21 cellular contexts compared by ENCODE assay signal in the genomic region with DNA sequence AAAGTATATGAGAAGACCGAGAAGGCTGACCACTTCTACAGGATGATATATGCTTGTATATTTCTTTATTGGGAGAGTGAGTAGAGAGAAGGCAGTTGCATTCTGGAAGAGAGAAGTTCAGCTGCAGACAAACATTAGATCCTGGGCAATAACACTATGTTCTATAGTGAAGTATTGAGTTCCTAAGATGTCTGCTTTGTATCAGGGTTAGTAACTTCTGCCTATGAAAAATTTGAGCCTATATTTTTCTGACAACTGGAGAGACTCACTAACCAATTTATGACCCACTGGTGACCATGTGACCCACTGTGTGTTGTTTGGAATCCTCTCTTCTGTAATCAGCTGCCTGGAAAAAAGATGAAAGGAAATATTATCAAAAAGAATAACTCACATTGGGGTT. TPM values are rescaled to one million over a fixed set of nuclear protein-coding genes. Genes with fewer than 3 reads are reported as not detected.
A peak's percentile ranks its signal among the peaks of the same experiment; 100 is the strongest.
DNase-seq lines count a peak whose midpoint lies in the region; ATAC-seq and TF ChIP-seq lines count a peak whose summit lies in the region.
"Had no signal": no experiment of that assay in that cellular context is flagged by ENCODE, and none has a peak within 500 bp of the region (broad histone marks: within the 10 kb centered on the region; RNA-seq: fewer than 3 reads in every experiment).

No MANE protein-coding gene starts in this region.

- TF ChIP-seq CTCF in GM23338 (conservative IDR thresholded peaks at IDR 0.05; ENCODE audit: low read depth in 2 of 2) (no peak), fibroblast of villous mesenchyme (IDR thresholded peaks at IDR 0.05; ENCODE audit: insufficient read depth, low read depth, low read length) (no peak), nephron (IDR thresholded peaks at IDR 0.05; ENCODE audit: unreplicated experiment in 3 of 3) (no peak)

- no peaks in the 10 kb centered on the region for H3K9me3 ChIP-seq in T-helper 17 cell (ENCODE audit: control insufficient read depth, low read length, poor library complexity, severe bottlenecking)
- H3K9me3 ChIP-seq: A549, Caco-2 had no signal

- DNase-seq in GM23338 (ENCODE audit: low spot score) (no peak), T-helper 17 cell (no peak), fibroblast of villous mesenchyme (ENCODE audit: low read depth) (peak; percentile 39), GM03348 (ENCODE audit: low spot score) (no peak), NCI-H526 (lab: John Stamatoyannopoulos, UW) (no peak)
- no peak for DNase-seq in activated CD8-positive, alpha-beta memory T cell treated with anti-CD3 and anti-CD28 coated beads for 24 hours
- DNase-seq: AML-193; Caco-2; CD4-positive, alpha-beta T cell; GDM1; GM23248; HFFc6 had no signal

- H3K36me3 ChIP-seq in GM23338 (ENCODE audit: insufficient read depth) = no peaks in the 10 kb centered on the region

- H3K27me3 Mint-ChIP-seq in GM23338 (ENCODE audit: insufficient read depth, low read depth, poor library complexity) (no peaks in the 10 kb centered on the region), T-helper 17 cell (no peaks in the 10 kb centered on the region), nephron (ENCODE audit: low read depth) (peaks cover 4% of the 10 kb centered on the region)
- H3K27me3 Mint-ChIP-seq: CD4-positive, alpha-beta T cell; IgD-negative memory B cell had no signal

- no peak overlapping the region for H3K4me3 Mint-ChIP-seq in GM23338
- no peak overlapping the region for H3K4me3 Mint-ChIP-seq in T-helper 17 cell
- no peak overlapping the region for H3K4me3 Mint-ChIP-seq in nephron
- H3K4me3 Mint-ChIP-seq: CD4-positive, alpha-beta T cell; HFFc6; IgD-negative memory B cell had no signal

- H3K4me1 Mint-ChIP-seq in GM23338 = peaks cover 26% of the 10 kb centered on the region
- H3K4me1 Mint-ChIP-seq in T-helper 17 cell = peaks cover 15% of the 10 kb centered on the region
- no peaks in the 10 kb centered on the region for H3K4me1 Mint-ChIP-seq in nephron
- H3K4me1 Mint-ChIP-seq: IgD-negative memory B cell had no signal

- H3K27me3 ChIP-seq in GM23338 (ENCODE audit: insufficient read depth) = no peaks in the 10 kb centered on the region

- peaks cover 31% of the 10 kb centered on the region for H3K4me1 ChIP-seq in GM23338 (ENCODE audit: insufficient read depth)
- H3K4me1 ChIP-seq: A549, Caco-2 had no signal

- H2AFZ ChIP-seq in GM23338 = no peak overlapping the region
- H2AFZ ChIP-seq: GM23248 had no signal

- peak overlapping the region; percentile 29; the same call in 1 of the 2 replicates for H3K4me2 ChIP-seq in GM23338
- H3K4me2 ChIP-seq: A549 had no signal

- no peak overlapping the region for H3K27ac ChIP-seq in GM23338 (ENCODE audit: low read depth)
- H3K27ac ChIP-seq: 22Rv1, A549, C4-2B, GM23248 had no signal

- H3F3A ChIP-seq in GM23338 (replicated peaks; ENCODE audit: low read depth) = no peaks in the 10 kb centered on the region

- H3K79me2 ChIP-seq in GM23338 (replicated peaks; ENCODE audit: insufficient read depth) = no peaks in the 10 kb centered on the region

- H3K9me2 ChIP-seq in GM23338 (ENCODE audit: insufficient read depth) = no peaks in the 10 kb centered on the region; the same call in 1 of the 2 replicates

- H3K27ac Mint-ChIP-seq in GM23338 (0 out of 2 replicates have a peak overlapping the region, but pooled peaks have one; percentile 0), T-helper 17 cell (peak overlapping the region; percentile 32), nephron (peak overlapping the region; percentile 20 to 51 (median 40))
- H3K27ac Mint-ChIP-seq: CD4-positive, alpha-beta T cell; HFFc6; IgD-negative memory B cell had no signal

- H3K36me3 Mint-ChIP-seq in GM23338 (ENCODE audit: low read depth) = no peaks in the 10 kb centered on the region
- H3K36me3 Mint-ChIP-seq in T-helper 17 cell (ENCODE audit: low read depth) = peaks cover 17% of the 10 kb centered on the region
- H3K36me3 Mint-ChIP-seq in nephron (ENCODE audit: low read depth) = peaks cover 3% of the 10 kb centered on the region

- ATAC-seq in GM23338 = no peak
- no peak for ATAC-seq in T-helper 17 cell
- no peak for ATAC-seq in GM18907 (IDR thresholded peaks at IDR 0.05; ENCODE audit: unreplicated experiment)
- ATAC-seq: A549, GM12878, HCT116, HepG2 had no signal

- H3K4me3 ChIP-seq in GM23338 = no peak overlapping the region
- no peak overlapping the region for H3K4me3 ChIP-seq in fibroblast of villous mesenchyme (ENCODE audit: low read depth, low read length)
- H3K4me3 ChIP-seq: A549, GM12878, GM23248 had no signal

- no peaks in the 10 kb centered on the region for H4K20me1 ChIP-seq in GM23338 (replicated peaks; ENCODE audit: insufficient read depth)

- no peaks in the 10 kb centered on the region for H3K9me3 Mint-ChIP-seq in GM23338
- no peaks in the 10 kb centered on the region for H3K9me3 Mint-ChIP-seq in nephron
- H3K9me3 Mint-ChIP-seq: CD4-positive, alpha-beta T cell; HFFc6; IgD-negative memory B cell had no signal

TF ChIP-seq in GM23338, 12 proteins besides CTCF, POLR2A, EP300 and RAD21 (continues in another document):
- TF ChIP-seq STAT1 (IDR thresholded peaks at IDR 0.05; ENCODE audit: unreplicated experiment) (no peak), CREB1 (CRISPR knock-in tag; IDR thresholded peaks at IDR 0.05; ENCODE audit: low read depth) (no peak), EZH2phosphoT487 (IDR thresholded peaks at IDR 0.05; ENCODE audit: unreplicated experiment) (no peak), JUNB (IDR thresholded peaks at IDR 0.05; ENCODE audit: unreplicated experiment) (no peak), EZH2 (IDR thresholded peaks at IDR 0.05; ENCODE audit: low read depth, unreplicated experiment) (no peak), NANOG (IDR thresholded peaks at IDR 0.05; ENCODE audit: borderline replicate concordance) (no peak), ZNF114 (CRISPR knock-in tag; IDR thresholded peaks at IDR 0.05) (no peak)
- TF ChIP-seq, protein P1, sequence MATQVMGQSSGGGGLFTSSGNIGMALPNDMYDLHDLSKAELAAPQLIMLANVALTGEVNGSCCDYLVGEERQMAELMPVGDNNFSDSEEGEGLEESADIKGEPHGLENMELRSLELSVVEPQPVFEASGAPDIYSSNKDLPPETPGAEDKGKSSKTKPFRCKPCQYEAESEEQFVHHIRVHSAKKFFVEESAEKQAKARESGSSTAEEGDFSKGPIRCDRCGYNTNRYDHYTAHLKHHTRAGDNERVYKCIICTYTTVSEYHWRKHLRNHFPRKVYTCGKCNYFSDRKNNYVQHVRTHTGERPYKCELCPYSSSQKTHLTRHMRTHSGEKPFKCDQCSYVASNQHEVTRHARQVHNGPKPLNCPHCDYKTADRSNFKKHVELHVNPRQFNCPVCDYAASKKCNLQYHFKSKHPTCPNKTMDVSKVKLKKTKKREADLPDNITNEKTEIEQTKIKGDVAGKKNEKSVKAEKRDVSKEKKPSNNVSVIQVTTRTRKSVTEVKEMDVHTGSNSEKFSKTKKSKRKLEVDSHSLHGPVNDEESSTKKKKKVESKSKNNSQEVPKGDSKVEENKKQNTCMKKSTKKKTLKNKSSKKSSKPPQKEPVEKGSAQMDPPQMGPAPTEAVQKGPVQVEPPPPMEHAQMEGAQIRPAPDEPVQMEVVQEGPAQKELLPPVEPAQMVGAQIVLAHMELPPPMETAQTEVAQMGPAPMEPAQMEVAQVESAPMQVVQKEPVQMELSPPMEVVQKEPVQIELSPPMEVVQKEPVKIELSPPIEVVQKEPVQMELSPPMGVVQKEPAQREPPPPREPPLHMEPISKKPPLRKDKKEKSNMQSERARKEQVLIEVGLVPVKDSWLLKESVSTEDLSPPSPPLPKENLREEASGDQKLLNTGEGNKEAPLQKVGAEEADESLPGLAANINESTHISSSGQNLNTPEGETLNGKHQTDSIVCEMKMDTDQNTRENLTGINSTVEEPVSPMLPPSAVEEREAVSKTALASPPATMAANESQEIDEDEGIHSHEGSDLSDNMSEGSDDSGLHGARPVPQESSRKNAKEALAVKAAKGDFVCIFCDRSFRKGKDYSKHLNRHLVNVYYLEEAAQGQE (IDR thresholded peaks at IDR 0.05; ENCODE audit: unreplicated experiment) = no peak
- TF ChIP-seq, protein P2, sequence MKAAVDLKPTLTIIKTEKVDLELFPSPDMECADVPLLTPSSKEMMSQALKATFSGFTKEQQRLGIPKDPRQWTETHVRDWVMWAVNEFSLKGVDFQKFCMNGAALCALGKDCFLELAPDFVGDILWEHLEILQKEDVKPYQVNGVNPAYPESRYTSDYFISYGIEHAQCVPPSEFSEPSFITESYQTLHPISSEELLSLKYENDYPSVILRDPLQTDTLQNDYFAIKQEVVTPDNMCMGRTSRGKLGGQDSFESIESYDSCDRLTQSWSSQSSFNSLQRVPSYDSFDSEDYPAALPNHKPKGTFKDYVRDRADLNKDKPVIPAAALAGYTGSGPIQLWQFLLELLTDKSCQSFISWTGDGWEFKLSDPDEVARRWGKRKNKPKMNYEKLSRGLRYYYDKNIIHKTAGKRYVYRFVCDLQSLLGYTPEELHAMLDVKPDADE (IDR thresholded peaks at IDR 0.05) = no peak

RNA-seq across cellular contexts. Expression of gene DPP4, which starts 35.3 kb away (rescaled TPM):
- 2.8 and 4.1 TPM in 2 replicates for total RNA-seq in GM23338 (2014; rRNA removed; shearing (Covaris generic))
- polyA plus RNA-seq in GM23338 (2016; fragmentation: Nextera tagmentation; extraction: Ambion mirVana) = 1.0 and 1.5 TPM in 2 replicates
- total RNA-seq in T-helper 17 cell = 10 to 100 TPM; 53.6 to 57.3 TPM
- total RNA-seq in fibroblast of villous mesenchyme = 58.6 and 130 TPM in 2 replicates

Comparison
In these comparisons a context has a peak if more than half of its experiments do, and no peak if none do; other contexts are left out.
1. RNA of gene DPP4, which starts 35.3 kb away (total RNA-seq): 58.6 to 130 TPM in fibroblast of villous mesenchyme and 53.6 to 57.3 TPM in T-helper 17 cell; 2.8 to 4.1 TPM in GM23338; every median in the first group is over 10 times any median in the second.
2. Peak in every context shown above with its lines, with median percentiles within 50 percentile points of each other: H3K27ac Mint-ChIP-seq.